8 cellular contexts compared by ENCODE assay signal in genomic region chr1:53172751-53173498, GRCh38. TPM values are rescaled to one million over a fixed set of nuclear protein-coding genes. Genes with fewer than 3 reads are reported as not detected.
DNase-seq lines count a peak whose midpoint lies in the region; ATAC-seq and TF ChIP-seq lines count a peak whose summit lies in the region.

No MANE protein-coding gene starts in this region.

- DNase-seq in HCEC 1CT (peak; percentile 71), RKO (ENCODE audit: low spot score) (peak; percentile 72), heart left ventricle (no peak), ascending aorta (ENCODE audit: low spot score in 2 of 2) (no peak), islet precursor cell (no peak)

- no peaks in the 10 kb centered on the region for H3K27me3 ChIP-seq in heart left ventricle
- no peaks in the 10 kb centered on the region for H3K27me3 ChIP-seq in ascending aorta

- no peaks in the 10 kb centered on the region for H3K36me3 ChIP-seq in heart left ventricle
- H3K36me3 ChIP-seq in ascending aorta = no peaks in the 10 kb centered on the region

- 34 to 48% (median 42%) methylated on average over 7 of the region's 7 CpGs for WGBS in heart left ventricle, 4 donors

- H3K4me1 ChIP-seq in heart left ventricle = peaks cover 0 to 33% (median 11%) of the 10 kb centered on the region in 12 donors
- H3K4me1 ChIP-seq in ascending aorta = peaks cover 0 to 15% of the 10 kb centered on the region in 2 donors

- TF ChIP-seq POLR2A in heart left ventricle (IDR thresholded peaks at IDR 0.05) = no peak

- intact Hi-C loops in heart left ventricle (cut with DNase I) = loop anchor here in 2 of 10 donors (10.0 kb wide), 3 partner anchors 78 to 248 kb away; partner anchors contain the start of genes ECHDC2 (in 2 of the 2), SCP2 (in 2 of the 2) and PODN (in 1 of the 2)
- intact Hi-C loops in ascending aorta (cut with DNase I) = no loop called here

- H3K9me3 ChIP-seq in heart left ventricle (no peaks in the 10 kb centered on the region), ascending aorta (no peaks in the 10 kb centered on the region)

- H3K27ac ChIP-seq in C4-2B (no peak overlapping the region), heart left ventricle (no peak overlapping the region), ascending aorta (no peak overlapping the region)

- ATAC-seq in heart left ventricle = peak; percentile 28 to 47 (median 40)
- ATAC-seq in GM21528 (IDR thresholded peaks at IDR 0.05; ENCODE audit: low FRiP score, unreplicated experiment) = no peak
- no peak for ATAC-seq in GM19397 (IDR thresholded peaks at IDR 0.05; ENCODE audit: unreplicated experiment)

- peak; percentile 21; the same call in 1 of the 2 replicates for TF ChIP-seq CTCF in C4-2B (conservative IDR thresholded peaks at IDR 0.05)
- TF ChIP-seq CTCF in heart left ventricle (IDR thresholded peaks at IDR 0.05) = peak in 7 of 12 donors; percentile 11 to 43 (median 35)
- TF ChIP-seq CTCF in ascending aorta (IDR thresholded peaks at IDR 0.05) = peak in 1 of 3 experiments; percentile 22

- H3K4me3 ChIP-seq in heart left ventricle (no peak overlapping the region), ascending aorta (no peak overlapping the region)

RNA-seq across cellular contexts. Expression of gene CPT2, which starts 23.7 kb away (rescaled TPM):
- total RNA-seq in heart left ventricle = 10 to 100 TPM; 24.2 to 62.3 (median 35.8) TPM
- 10 to 100 TPM; 14.7 to 19.6 TPM for polyA plus RNA-seq in heart left ventricle
- total RNA-seq in ascending aorta = 24.8 TPM

RNA-seq across cellular contexts. Expression of gene SLC1A7, which starts 30.5 kb away (rescaled TPM):
- total RNA-seq in heart left ventricle (1 to 10 TPM in 1 of 9 donors, under 1 TPM in 6, not detected in 2; 0.08 to 1.1 (median 0.37) TPM), ascending aorta (not detected)
- polyA plus RNA-seq in heart left ventricle = under 1 TPM; 0.07 to 0.19 TPM

RNA-seq across cellular contexts. Expression of gene CZIB, which starts 47.5 kb away (rescaled TPM):
- 10 to 100 TPM; 39.4 to 52.1 (median 46.1) TPM for total RNA-seq in heart left ventricle
- 10 to 100 TPM; 45.2 to 85.0 TPM for polyA plus RNA-seq in heart left ventricle
- total RNA-seq in ascending aorta = 28.9 TPM

Comparison
In these comparisons a context has a peak if more than half of its experiments do, and no peak if none do; other contexts are left out.
1. DNase-seq: peak in HCEC 1CT (single experiment) and RKO (single experiment); none in heart left ventricle (0 of 5), ascending aorta (0 of 2) and islet precursor cell (single experiment).
2. ATAC-seq: peak in heart left ventricle (4 of 4); none in GM21528 (single experiment) and GM19397 (single experiment).